Comparison of ENCODE assay signal across 14 cellular contexts in the genomic region with DNA sequence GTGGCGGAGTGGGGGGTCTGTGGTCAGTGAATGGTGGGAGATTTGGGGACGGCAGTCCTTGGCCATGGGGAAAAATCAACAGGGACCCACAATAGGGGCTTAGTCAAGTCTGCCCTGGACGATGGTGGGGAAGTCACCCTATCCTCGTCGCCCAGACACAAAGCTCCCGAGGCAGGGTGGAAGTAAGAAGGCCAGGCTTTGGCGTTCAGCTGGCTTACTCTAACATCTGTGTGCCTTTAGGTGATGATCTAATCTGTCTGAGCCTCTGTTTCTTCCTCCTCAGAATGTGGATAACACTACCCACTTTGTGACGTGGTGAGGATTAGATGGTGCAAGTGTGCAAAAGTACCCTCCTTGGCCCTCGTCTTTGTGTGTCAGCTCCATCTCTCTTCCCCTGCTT.
DNase-seq lines count a peak whose midpoint lies in the region; TF ChIP-seq lines count a peak whose summit lies in the region.
"Had no signal": no experiment of that assay in that cellular context is flagged by ENCODE, and none has a peak within 500 bp of the region (broad histone marks: within the 10 kb centered on the region; RNA-seq: fewer than 3 reads in every experiment).

No MANE protein-coding gene starts in this region.

- TF ChIP-seq CTCF in foreskin fibroblast (IDR thresholded peaks at IDR 0.05; ENCODE audit: low read depth, low read length) (no peak), GM20000 (IDR thresholded peaks at IDR 0.05; ENCODE audit: extremely low read depth, missing control alignments) (no peak)

- peak; percentile 51 for DNase-seq in GM03348 (ENCODE audit: low spot score)
- DNase-seq in RPMI7951 (ENCODE audit: low read depth) = peak; percentile 82
- DNase-seq in foreskin fibroblast = peak; percentile 19 to 25
- no peak for DNase-seq in GM20000 (ENCODE audit: low spot score)
- DNase-seq in activated effector memory CD4-positive, alpha-beta T cell treated with anti-CD3 and anti-CD28 coated beads, Interleukin-2, amount 50 U/mL, for 16 hours = no peak
- no peak for DNase-seq in T-helper 9 cell
- DNase-seq: CD4-positive, alpha-beta T cell; NCI-H1417; NCI-H2029; NCI-H2171 treated with DMSO at 0.1 percent for 48 hours; NCI-H748 treated with DMSO at 0.1 percent for 48 hours; SHP77 treated with DMSO at 0.1 percent for 48 hours had no signal

- H3K27ac ChIP-seq in temporal lobe (ENCODE audit: low read depth, low read length) = peak overlapping the region; percentile 77

- H3K4me3 ChIP-seq in foreskin fibroblast (ENCODE audit: low read depth in 1 of 2, low read length in 2 of 2) = no peak overlapping the region
- H3K4me3 ChIP-seq: HAP-1 had no signal

Comparison
In these comparisons a context has a peak if more than half of its experiments do, and no peak if none do; other contexts are left out.
1. DNase-seq: peak in GM03348 (single experiment), RPMI7951 (single experiment) and foreskin fibroblast (2 of 2); none in GM20000 (single experiment), activated effector memory CD4-positive, alpha-beta T cell treated with anti-CD3 and anti-CD28 coated beads, Interleukin-2, amount 50 U/mL, for 16 hours (single experiment) and T-helper 9 cell (single experiment).